In the genomic region with DNA sequence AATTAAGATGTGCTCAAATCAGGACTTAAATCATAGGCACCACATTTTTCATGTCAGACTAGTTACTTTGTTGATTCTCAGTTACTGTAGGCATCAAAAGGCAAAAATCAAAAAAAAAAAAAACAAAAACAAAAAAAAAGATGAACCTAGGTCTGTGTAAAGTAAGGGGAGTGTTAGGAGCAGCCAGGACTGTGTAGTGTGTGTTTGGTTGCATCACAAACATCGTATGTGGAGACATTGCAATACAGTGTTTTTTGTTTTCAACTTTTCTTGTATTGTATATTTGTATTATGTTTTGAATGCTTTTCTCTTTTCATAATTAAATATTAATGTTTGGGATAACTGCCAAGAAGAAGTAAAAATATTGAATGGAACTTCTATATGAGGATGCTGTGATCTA, we compare ENCODE assay signal across 1 cellular context.
TF ChIP-seq lines count a peak whose summit lies in the region.

No MANE protein-coding gene starts in this region.

TF ChIP-seq in SK-N-SH, 30 proteins besides CTCF, POLR2A, EP300 and RAD21:
- TF ChIP-seq, protein P1, sequence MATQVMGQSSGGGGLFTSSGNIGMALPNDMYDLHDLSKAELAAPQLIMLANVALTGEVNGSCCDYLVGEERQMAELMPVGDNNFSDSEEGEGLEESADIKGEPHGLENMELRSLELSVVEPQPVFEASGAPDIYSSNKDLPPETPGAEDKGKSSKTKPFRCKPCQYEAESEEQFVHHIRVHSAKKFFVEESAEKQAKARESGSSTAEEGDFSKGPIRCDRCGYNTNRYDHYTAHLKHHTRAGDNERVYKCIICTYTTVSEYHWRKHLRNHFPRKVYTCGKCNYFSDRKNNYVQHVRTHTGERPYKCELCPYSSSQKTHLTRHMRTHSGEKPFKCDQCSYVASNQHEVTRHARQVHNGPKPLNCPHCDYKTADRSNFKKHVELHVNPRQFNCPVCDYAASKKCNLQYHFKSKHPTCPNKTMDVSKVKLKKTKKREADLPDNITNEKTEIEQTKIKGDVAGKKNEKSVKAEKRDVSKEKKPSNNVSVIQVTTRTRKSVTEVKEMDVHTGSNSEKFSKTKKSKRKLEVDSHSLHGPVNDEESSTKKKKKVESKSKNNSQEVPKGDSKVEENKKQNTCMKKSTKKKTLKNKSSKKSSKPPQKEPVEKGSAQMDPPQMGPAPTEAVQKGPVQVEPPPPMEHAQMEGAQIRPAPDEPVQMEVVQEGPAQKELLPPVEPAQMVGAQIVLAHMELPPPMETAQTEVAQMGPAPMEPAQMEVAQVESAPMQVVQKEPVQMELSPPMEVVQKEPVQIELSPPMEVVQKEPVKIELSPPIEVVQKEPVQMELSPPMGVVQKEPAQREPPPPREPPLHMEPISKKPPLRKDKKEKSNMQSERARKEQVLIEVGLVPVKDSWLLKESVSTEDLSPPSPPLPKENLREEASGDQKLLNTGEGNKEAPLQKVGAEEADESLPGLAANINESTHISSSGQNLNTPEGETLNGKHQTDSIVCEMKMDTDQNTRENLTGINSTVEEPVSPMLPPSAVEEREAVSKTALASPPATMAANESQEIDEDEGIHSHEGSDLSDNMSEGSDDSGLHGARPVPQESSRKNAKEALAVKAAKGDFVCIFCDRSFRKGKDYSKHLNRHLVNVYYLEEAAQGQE (IDR thresholded peaks at IDR 0.05; ENCODE audit: low read depth, low read length), result no peak
- no peak for TF ChIP-seq SIN3A (IDR thresholded peaks at IDR 0.05; ENCODE audit: borderline replicate concordance, low read depth, low read length)
- TF ChIP-seq, protein P2, sequence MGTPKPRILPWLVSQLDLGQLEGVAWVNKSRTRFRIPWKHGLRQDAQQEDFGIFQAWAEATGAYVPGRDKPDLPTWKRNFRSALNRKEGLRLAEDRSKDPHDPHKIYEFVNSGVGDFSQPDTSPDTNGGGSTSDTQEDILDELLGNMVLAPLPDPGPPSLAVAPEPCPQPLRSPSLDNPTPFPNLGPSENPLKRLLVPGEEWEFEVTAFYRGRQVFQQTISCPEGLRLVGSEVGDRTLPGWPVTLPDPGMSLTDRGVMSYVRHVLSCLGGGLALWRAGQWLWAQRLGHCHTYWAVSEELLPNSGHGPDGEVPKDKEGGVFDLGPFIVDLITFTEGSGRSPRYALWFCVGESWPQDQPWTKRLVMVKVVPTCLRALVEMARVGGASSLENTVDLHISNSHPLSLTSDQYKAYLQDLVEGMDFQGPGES (IDR thresholded peaks at IDR 0.05; ENCODE audit: low read depth, low read length), result no peak
- no peak for TF ChIP-seq NFIC (IDR thresholded peaks at IDR 0.05; ENCODE audit: borderline replicate concordance)
- TF ChIP-seq, protein P3, sequence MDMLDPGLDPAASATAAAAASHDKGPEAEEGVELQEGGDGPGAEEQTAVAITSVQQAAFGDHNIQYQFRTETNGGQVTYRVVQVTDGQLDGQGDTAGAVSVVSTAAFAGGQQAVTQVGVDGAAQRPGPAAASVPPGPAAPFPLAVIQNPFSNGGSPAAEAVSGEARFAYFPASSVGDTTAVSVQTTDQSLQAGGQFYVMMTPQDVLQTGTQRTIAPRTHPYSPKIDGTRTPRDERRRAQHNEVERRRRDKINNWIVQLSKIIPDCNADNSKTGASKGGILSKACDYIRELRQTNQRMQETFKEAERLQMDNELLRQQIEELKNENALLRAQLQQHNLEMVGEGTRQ (IDR thresholded peaks at IDR 0.05; ENCODE audit: borderline replicate concordance, low read depth, low read length), result no peak
- TF ChIP-seq RCOR1 (IDR thresholded peaks at IDR 0.05; ENCODE audit: low read length), result no peak
- no peak for TF ChIP-seq NRF1 (IDR thresholded peaks at IDR 0.05; ENCODE audit: low read depth, low read length)
- TF ChIP-seq, protein P4, sequence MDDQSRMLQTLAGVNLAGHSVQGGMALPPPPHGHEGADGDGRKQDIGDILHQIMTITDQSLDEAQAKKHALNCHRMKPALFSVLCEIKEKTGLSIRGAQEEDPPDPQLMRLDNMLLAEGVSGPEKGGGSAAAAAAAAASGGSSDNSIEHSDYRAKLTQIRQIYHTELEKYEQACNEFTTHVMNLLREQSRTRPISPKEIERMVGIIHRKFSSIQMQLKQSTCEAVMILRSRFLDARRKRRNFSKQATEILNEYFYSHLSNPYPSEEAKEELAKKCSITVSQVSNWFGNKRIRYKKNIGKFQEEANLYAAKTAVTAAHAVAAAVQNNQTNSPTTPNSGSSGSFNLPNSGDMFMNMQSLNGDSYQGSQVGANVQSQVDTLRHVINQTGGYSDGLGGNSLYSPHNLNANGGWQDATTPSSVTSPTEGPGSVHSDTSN (IDR thresholded peaks at IDR 0.05), result no peak
TF ChIP-seq in SK-N-SH: peak in this region for 0.
